ENCODE assay signal across 20 cellular contexts in the genomic region with DNA sequence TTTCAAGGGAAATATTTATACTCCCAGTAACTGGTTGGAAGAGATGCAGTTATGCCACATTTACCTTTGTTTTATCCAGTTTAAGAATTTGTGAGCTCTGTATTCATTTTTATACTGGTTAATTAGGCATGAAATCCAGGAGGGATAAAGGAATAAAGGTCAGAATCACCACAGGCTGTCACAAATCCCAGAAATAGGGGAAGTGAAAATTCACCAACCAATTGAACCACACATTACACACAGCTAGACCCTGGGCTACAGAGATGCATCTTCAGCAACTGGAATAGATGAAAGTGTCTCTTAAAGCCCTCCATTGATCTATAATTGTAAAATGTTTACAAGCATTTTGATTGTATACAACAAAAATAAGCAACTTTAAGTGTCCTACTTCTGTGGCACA. TPM values are rescaled to one million over a fixed set of nuclear protein-coding genes. Genes with fewer than 3 reads are reported as not detected.
DNase-seq lines count a peak whose midpoint lies in the region; ATAC-seq and TF ChIP-seq lines count a peak whose summit lies in the region.
"Had no signal": no experiment of that assay in that cellular context is flagged by ENCODE, and none has a peak within 500 bp of the region (broad histone marks: within the 10 kb centered on the region; RNA-seq: fewer than 3 reads in every experiment).

No MANE protein-coding gene starts in this region.

- H3K79me2 ChIP-seq in OCI-LY1 (ENCODE audit: insufficient read depth, low read length), result no peaks in the 10 kb centered on the region

- H3K4me3 Mint-ChIP-seq in naive B cell, result no peak overlapping the region
- H3K4me3 Mint-ChIP-seq in CD8-positive, alpha-beta memory T cell, result no peak overlapping the region
- H3K4me3 Mint-ChIP-seq: CD8-positive, alpha-beta T cell; T-helper 1 cell treated with Interleukin-12 subunit alpha and Interleukin-12 subunit beta and Interleukin-4 antibody, amounts not matched to agents 30 μg/mL and 1 μg/mL, for 36 hours had no signal

- H3F3A ChIP-seq in OCI-LY1 (ENCODE audit: insufficient read depth, low read length), result no peaks in the 10 kb centered on the region

- no peak overlapping the region for H3K9ac ChIP-seq in OCI-LY1 (ENCODE audit: low read length)

- H3K4me2 ChIP-seq in OCI-LY1 (ENCODE audit: low read length), result no peak overlapping the region

- no peaks in the 10 kb centered on the region for H3K9me2 ChIP-seq in OCI-LY1 (ENCODE audit: low read depth, low read length)

- H3K4me1 ChIP-seq in OCI-LY1 (ENCODE audit: insufficient read depth, low read length, severe bottlenecking), result peaks cover 46% of the 10 kb centered on the region
- H3K4me1 ChIP-seq in CD8-positive, alpha-beta memory T cell (ENCODE audit: insufficient read depth, low read length), result no peaks in the 10 kb centered on the region
- H3K4me1 ChIP-seq: HAP-1, Peyer's patch had no signal

- TF ChIP-seq CTCF in OCI-LY1 (IDR thresholded peaks at IDR 0.05; ENCODE audit: low read length), result no peak

- no peaks in the 10 kb centered on the region for H4K20me1 ChIP-seq in OCI-LY1 (ENCODE audit: insufficient read depth, low read length)

- H3K9me3 ChIP-seq in OCI-LY1 (ENCODE audit: low read length), result peaks cover 14% of the 10 kb centered on the region; the same call in 1 of the 2 replicates
- no peaks in the 10 kb centered on the region for H3K9me3 ChIP-seq in CD8-positive, alpha-beta memory T cell (ENCODE audit: low read length)
- H3K9me3 ChIP-seq: HAP-1, Peyer's patch had no signal

- DNase-seq in naive B cell (no peak), COLO829 (ENCODE audit: low spot score) (no peak)
- DNase-seq in CD8-positive, alpha-beta memory T cell, result no peak
- DNase-seq: CD8-positive, alpha-beta T cell; DND-41; Kasumi-1; NCI-H1417 treated with DMSO at 0.1 percent for 48 hours; NCI-H2029 treated with DMSO at 0.1 percent for 48 hours; NCI-H2171 treated with DMSO at 0.1 percent for 48 hours; NCI-H446 treated with DMSO at 0.1 percent for 48 hours; NCI-H748 treated with DMSO at 0.1 percent for 48 hours; Peyer's patch; Right ventricle myocardium superior had no signal

- H3K27ac ChIP-seq in OCI-LY1 (ENCODE audit: low read depth, low read length, poor library complexity, severe bottlenecking), result peak overlapping the region; percentile 15
- H3K27ac ChIP-seq in CD8-positive, alpha-beta memory T cell (ENCODE audit: low read depth, low read length), result no peak overlapping the region
- H3K27ac ChIP-seq: Peyer's patch had no signal

- no peaks in the 10 kb centered on the region for H3K36me3 ChIP-seq in OCI-LY1 (ENCODE audit: insufficient read depth, low read length)
- H3K36me3 ChIP-seq in CD8-positive, alpha-beta memory T cell (ENCODE audit: insufficient read depth, low read length), result no peaks in the 10 kb centered on the region
- H3K36me3 ChIP-seq: HAP-1, Peyer's patch had no signal

- ATAC-seq in GM18868 (IDR thresholded peaks at IDR 0.05; ENCODE audit: unreplicated experiment), result peak; percentile 23
- ATAC-seq in HG02759 (IDR thresholded peaks at IDR 0.05; ENCODE audit: unreplicated experiment), result peak; percentile 30
- ATAC-seq in naive B cell (ENCODE audit: low read depth in 2 of 2), result peak; percentile 23 to 26
- ATAC-seq in HG03139 (IDR thresholded peaks at IDR 0.05; ENCODE audit: unreplicated experiment), result no peak
- ATAC-seq: CD8-positive, alpha-beta T cell; HepG2 had no signal

- no peaks in the 10 kb centered on the region for H3K27me3 ChIP-seq in OCI-LY1 (ENCODE audit: insufficient read depth, low read length)
- no peaks in the 10 kb centered on the region for H3K27me3 ChIP-seq in CD8-positive, alpha-beta memory T cell (ENCODE audit: insufficient read depth, low read length, poor library complexity, severe bottlenecking)
- H3K27me3 ChIP-seq: Peyer's patch had no signal

- H3K4me1 Mint-ChIP-seq in naive B cell, result peaks cover 40 to 71% (median 52%) of the 10 kb centered on the region in 3 donors
- H3K4me1 Mint-ChIP-seq in CD8-positive, alpha-beta memory T cell, result peaks cover 7 to 12% (median 12%) of the 10 kb centered on the region in 3 donors

- POLR2A ChIA-PET in CD8-positive, alpha-beta memory T cell (lab: Charles Lee), result no interaction called here

- CTCF ChIA-PET in CD8-positive, alpha-beta memory T cell (lab: Charles Lee), result interaction anchor here (1.5 kb wide), 1 partner anchor 14 kb away, joined by 5 read pairs; no protein-coding TSS in a partner anchor

- no peaks in the 10 kb centered on the region for H3K36me3 Mint-ChIP-seq in naive B cell
- peaks cover 0 to 4% (median 0%) of the 10 kb centered on the region in 3 donors for H3K36me3 Mint-ChIP-seq in CD8-positive, alpha-beta memory T cell
- H3K36me3 Mint-ChIP-seq: CD8-positive, alpha-beta T cell had no signal

- H3K4me3 ChIP-seq in OCI-LY1 (ENCODE audit: low read depth, low read length, poor library complexity, severe bottlenecking), result no peak overlapping the region
- no peak overlapping the region for H3K4me3 ChIP-seq in CD8-positive, alpha-beta memory T cell (ENCODE audit: low read length)
- H3K4me3 ChIP-seq: HAP-1, Peyer's patch had no signal

- H3K27ac Mint-ChIP-seq in naive B cell, result peak overlapping the region; percentile 35 to 97 (median 74)
- no peak overlapping the region for H3K27ac Mint-ChIP-seq in CD8-positive, alpha-beta memory T cell
- H3K27ac Mint-ChIP-seq: CD8-positive, alpha-beta T cell; T-helper 1 cell treated with Interleukin-12 subunit alpha and Interleukin-12 subunit beta and Interleukin-4 antibody, amounts not matched to agents 30 μg/mL and 1 μg/mL, for 36 hours had no signal

- no peaks in the 10 kb centered on the region for H3K27me3 Mint-ChIP-seq in naive B cell
- H3K27me3 Mint-ChIP-seq in CD8-positive, alpha-beta memory T cell, result peaks cover 0 to 4% of the 10 kb centered on the region in 2 donors

- H2AFZ ChIP-seq in OCI-LY1 (ENCODE audit: low read length), result no peak overlapping the region

- H3K9me3 Mint-ChIP-seq in naive B cell, result no peaks in the 10 kb centered on the region
- H3K9me3 Mint-ChIP-seq in CD8-positive, alpha-beta memory T cell, result no peaks in the 10 kb centered on the region
- H3K9me3 Mint-ChIP-seq: CD8-positive, alpha-beta T cell; T-helper 1 cell treated with Interleukin-12 subunit alpha and Interleukin-12 subunit beta and Interleukin-4 antibody, amounts not matched to agents 30 μg/mL and 1 μg/mL, for 36 hours had no signal

RNA-seq across cellular contexts. Expression of gene SERPINI1, which starts 18.5 kb away (rescaled TPM):
- polyA plus RNA-seq in naive B cell (ENCODE audit: low read depth in 6 of 6), result 10 to 100 TPM; 35.3 to 61.8 (median 47.0) TPM
- 1 to 10 TPM; 1.7 to 1.9 TPM for total RNA-seq in CD8-positive, alpha-beta memory T cell
- 13.7 TPM for polyA plus RNA-seq in CD8-positive, alpha-beta memory T cell

RNA-seq across cellular contexts. Expression of gene PDCD10, which starts 19.4 kb away (rescaled TPM):
- 100 to 1,000 TPM in 5 of 6 donors, 10 to 100 TPM in 1; 85.6 to 156 (median 114) TPM for polyA plus RNA-seq in naive B cell (ENCODE audit: low read depth in 6 of 6)
- total RNA-seq in CD8-positive, alpha-beta memory T cell, result 10 to 100 TPM; 78.7 to 81.3 TPM
- polyA plus RNA-seq in CD8-positive, alpha-beta memory T cell, result 95.1 TPM

Comparison
In these comparisons a context has a peak if more than half of its experiments do, and no peak if none do; other contexts are left out.
1. H3K27ac Mint-ChIP-seq: peak in naive B cell (6 of 6); none in CD8-positive, alpha-beta memory T cell (0 of 8).